In genomic region chr1:246592695-246593094, GRCh38 we compare ENCODE assay signal across 12 cellular contexts. TPM values are rescaled to one million over a fixed set of nuclear protein-coding genes. Genes with fewer than 3 reads are reported as not detected.
DNase-seq lines count a peak whose midpoint lies in the region; ATAC-seq and TF ChIP-seq lines count a peak whose summit lies in the region.
"Had no signal": no experiment of that assay in that cellular context is flagged by ENCODE, and none has a peak within 500 bp of the region (broad histone marks: within the 10 kb centered on the region; RNA-seq: fewer than 3 reads in every experiment).

No MANE protein-coding gene starts in this region.

- TF ChIP-seq CTCF in fibroblast of mammary gland (conservative IDR thresholded peaks at IDR 0.05; ENCODE audit: control insufficient read depth, insufficient read depth, low read depth, low read length) (no peak), hepatocyte (IDR thresholded peaks at IDR 0.05; ENCODE audit: poor library complexity) (no peak)

- H3K27me3 ChIP-seq in hepatocyte: no peaks in the 10 kb centered on the region

- H3K36me3 ChIP-seq in SK-N-MC (ENCODE audit: insufficient read depth, low read length): peaks cover 36% of the 10 kb centered on the region
- no peaks in the 10 kb centered on the region for H3K36me3 ChIP-seq in hepatocyte (replicated peaks; ENCODE audit: insufficient read depth, low read depth)

- ATAC-seq in HG02759 (IDR thresholded peaks at IDR 0.05; ENCODE audit: unreplicated experiment): no peak
- ATAC-seq: activated CD4-positive, alpha-beta T cell treated with anti-CD3 and anti-CD28 coated beads for 36 hours had no signal

- H4K20me1 ChIP-seq in hepatocyte (ENCODE audit: insufficient read depth, poor library complexity, severe bottlenecking): no peaks in the 10 kb centered on the region

- H3K27ac ChIP-seq in SK-N-MC (peak overlapping the region; percentile 96), hepatocyte (no peak overlapping the region)

- H3K4me1 ChIP-seq in hepatocyte (ENCODE audit: insufficient read depth): no peaks in the 10 kb centered on the region

- H2AFZ ChIP-seq in hepatocyte: no peak overlapping the region

- H3K4me3 ChIP-seq in SK-N-MC (peak overlapping the region; percentile 59), fibroblast of mammary gland (ENCODE audit: control insufficient read depth, low read depth, low read length) (no peak overlapping the region), hepatocyte (no peak overlapping the region)

- peaks cover 26% of the 10 kb centered on the region for H3K79me2 ChIP-seq in hepatocyte

- peaks cover 6% of the 10 kb centered on the region; the same call in 1 of the 2 replicates for H3K9me3 ChIP-seq in SK-N-MC (ENCODE audit: low read depth, low read length)
- H3K9me3 ChIP-seq in hepatocyte (ENCODE audit: low read depth): peaks cover 8% of the 10 kb centered on the region

- peak; percentile 49 for DNase-seq in Daoy (ENCODE audit: low read depth)
- DNase-seq in SK-N-MC (ENCODE audit: low read depth, low spot score): peak; percentile 94
- DNase-seq in fibroblast of mammary gland (ENCODE audit: low read depth): peak; percentile 98
- DNase-seq in smooth muscle cell of the brain vasculature (ENCODE audit: low read depth, low spot score): peak; percentile 77
- no peak for DNase-seq in hepatocyte (ENCODE audit: low spot score)
- no peak for DNase-seq in RPMI8226
- DNase-seq in NOMO-1 (lab: John Stamatoyannopoulos, UW; ENCODE audit: unreplicated experiment in 2 of 2): no peak
- DNase-seq: activated CD4-positive, alpha-beta T cell treated with anti-CD3 and anti-CD28 coated beads for 36 hours; anterior cingulate cortex; stimulated activated CD8-positive, alpha-beta memory T cell treated with anti-CD3 and anti-CD28 coated beads, Interleukin-4, amount 100 ng/mL, for 48 hours; T-helper 1 cell had no signal

- no peak overlapping the region for H3K4me2 ChIP-seq in hepatocyte

- H3K9ac ChIP-seq in SK-N-MC (ENCODE audit: insufficient read length): no peak overlapping the region

- no peaks in the 10 kb centered on the region for H3K9me2 ChIP-seq in hepatocyte (replicated peaks; ENCODE audit: insufficient read depth)

RNA-seq across cellular contexts. Expression of gene CNST, which starts 26.4 kb away (rescaled TPM):
- 11.4 and 12.5 TPM in 2 replicates for total RNA-seq in Daoy (2014; rRNA removed; shearing (Covaris generic))
- 16.2 and 16.4 TPM in 2 replicates for total RNA-seq in hepatocyte
- 6.1 and 7.1 TPM in 2 replicates for polyA plus RNA-seq in hepatocyte

RNA-seq across cellular contexts. Expression of gene TFB2M, which starts 26.6 kb away (rescaled TPM):
- total RNA-seq in Daoy (2014; rRNA removed; shearing (Covaris generic)): 56.5 and 71.1 TPM in 2 replicates
- 16.3 and 17.9 TPM in 2 replicates for total RNA-seq in hepatocyte
- 13.2 and 14.2 TPM in 2 replicates for polyA plus RNA-seq in hepatocyte

Comparison
In these comparisons a context has a peak if more than half of its experiments do, and no peak if none do; other contexts are left out.
1. DNase-seq: peak in Daoy (single experiment), SK-N-MC (single experiment), fibroblast of mammary gland (single experiment) and smooth muscle cell of the brain vasculature (single experiment); none in hepatocyte (single experiment), RPMI8226 (single experiment) and NOMO-1 (0 of 2).